Comparison of ENCODE assay signal across 24 cellular contexts in the genomic region with DNA sequence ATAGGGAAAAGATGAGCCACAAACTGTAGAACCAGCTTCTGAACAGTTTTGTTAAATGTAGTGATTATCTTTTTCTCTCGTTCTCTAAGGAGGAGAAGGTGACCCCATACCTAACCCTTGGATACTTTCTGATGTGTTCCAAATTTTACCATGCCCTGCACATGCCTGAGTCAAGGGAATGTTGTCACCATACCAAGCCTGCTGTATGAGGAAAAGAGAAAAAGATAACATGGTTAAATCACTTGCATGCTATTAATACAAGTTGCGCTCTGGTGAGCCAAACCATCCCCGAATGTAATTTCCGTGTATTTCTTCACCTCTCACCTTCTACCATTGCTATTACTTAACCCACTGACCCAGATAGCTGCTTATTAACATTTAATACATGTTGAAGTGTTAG. TPM values are rescaled to one million over a fixed set of nuclear protein-coding genes. Genes with fewer than 3 reads are reported as not detected.
"Had no signal": no experiment of that assay in that cellular context is flagged by ENCODE, and none has a peak within 500 bp of the region (broad histone marks: within the 10 kb centered on the region; RNA-seq: fewer than 3 reads in every experiment).

No MANE protein-coding gene starts in this region.

- H3K27ac Mint-ChIP-seq: dendritic cell treated with granulocyte-macrophage colony-stimulating factor and Interleukin-4, amounts not matched to agents 40 ng/mL and 50 ng/mL, for 4 days; effector memory CD8-positive, alpha-beta T cell; endodermal cell had no signal

- H3K27me3 Mint-ChIP-seq: dendritic cell treated with granulocyte-macrophage colony-stimulating factor and Interleukin-4, amounts not matched to agents 40 ng/mL and 50 ng/mL, for 4 days; effector memory CD8-positive, alpha-beta T cell had no signal

- DNase-seq: cortex of kidney; dermis blood vessel endothelial cell; dorsolateral prefrontal cortex; effector CD4-positive, alpha-beta T cell; effector CD8-positive, alpha-beta T cell; effector memory CD4-positive, alpha-beta T cell; effector memory CD8-positive, alpha-beta T cell; endodermal cell; erythroblast; esophagus squamous epithelium; foreskin fibroblast; foreskin keratinocyte; foreskin melanocyte; gastrocnemius medialis; glutamatergic neuron; head of caudate nucleus; heart left ventricle had no signal

- H3K27me3 ChIP-seq: colonic mucosa, dorsolateral prefrontal cortex, esophagus muscularis mucosa, esophagus squamous epithelium, gastrocnemius medialis, gastroesophageal sphincter, heart left ventricle had no signal

- H3K27ac ChIP-seq: colonic mucosa, coronary artery, dorsolateral prefrontal cortex, epithelial cell of prostate, esophagus muscularis mucosa, esophagus squamous epithelium, foreskin keratinocyte, gastrocnemius medialis, gastroesophageal sphincter, heart left ventricle had no signal

- H3K36me3 ChIP-seq: colonic mucosa, esophagus muscularis mucosa, esophagus squamous epithelium, gastrocnemius medialis, gastroesophageal sphincter, heart left ventricle had no signal

- H3K4me3 Mint-ChIP-seq: dendritic cell treated with granulocyte-macrophage colony-stimulating factor and Interleukin-4, amounts not matched to agents 40 ng/mL and 50 ng/mL, for 4 days; effector memory CD8-positive, alpha-beta T cell; endodermal cell had no signal

- H3K9me3 Mint-ChIP-seq: dendritic cell treated with granulocyte-macrophage colony-stimulating factor and Interleukin-4, amounts not matched to agents 40 ng/mL and 50 ng/mL, for 4 days; endodermal cell had no signal

- H3K9me3 ChIP-seq: colonic mucosa, esophagus muscularis mucosa, esophagus squamous epithelium, gastrocnemius medialis, gastroesophageal sphincter, heart left ventricle had no signal

- H3K4me3 ChIP-seq: colonic mucosa, coronary artery, dorsolateral prefrontal cortex, esophagus muscularis mucosa, esophagus squamous epithelium, gastrocnemius medialis, gastroesophageal sphincter, heart left ventricle had no signal

- ATAC-seq: effector memory CD8-positive, alpha-beta T cell; esophagus mucosa; foreskin keratinocyte; gastrocnemius medialis; gastroesophageal sphincter had no signal

- H3K4me1 ChIP-seq: colonic mucosa, esophagus squamous epithelium, foreskin keratinocyte, gastrocnemius medialis, gastroesophageal sphincter had no signal

RNA-seq across cellular contexts. Expression of gene KIT, which starts 13.8 kb away (rescaled TPM):
- total RNA-seq: foreskin keratinocyte had no signal
- polyA plus RNA-seq: foreskin keratinocyte had no signal
